Comparison of ENCODE assay signal across 19 cellular contexts in genomic region chr18:12907258-12907925, GRCh38. TPM values are rescaled to one million over a fixed set of nuclear protein-coding genes. Genes with fewer than 3 reads are reported as not detected.
DNase-seq lines count a peak whose midpoint lies in the region; ATAC-seq and TF ChIP-seq lines count a peak whose summit lies in the region.
"Had no signal": no experiment of that assay in that cellular context is flagged by ENCODE, and none has a peak within 500 bp of the region (broad histone marks: within the 10 kb centered on the region; RNA-seq: fewer than 3 reads in every experiment).

No MANE protein-coding gene starts in this region.

- H3K27me3 ChIP-seq in right cardiac atrium (ENCODE audit: control insufficient read depth, insufficient read depth) (no peaks in the 10 kb centered on the region), ovary (no peaks in the 10 kb centered on the region)

- H3K36me3 ChIP-seq in ovary = no peaks in the 10 kb centered on the region
- H3K36me3 ChIP-seq: sigmoid colon, tibial nerve had no signal

- WGBS in right cardiac atrium = 33% methylated on average over 8 of the region's 8 CpGs
- 7 to 20% (median 9%) methylated on average over 8 of the region's 8 CpGs for WGBS in ovary, 3 donors

- H3K4me3 ChIP-seq in right cardiac atrium (ENCODE audit: low read length) (no peak overlapping the region), ovary (no peak overlapping the region)
- H3K4me3 ChIP-seq: dorsolateral prefrontal cortex, sigmoid colon, tibial nerve had no signal

- no peaks in the 10 kb centered on the region for H3K9me3 Mint-ChIP-seq in HFFc6
- H3K9me3 Mint-ChIP-seq: natural killer cell treated with Interleukin-12 subunit alpha and Interleukin-12 subunit beta and Interleukin-15 and Interleukin-18, amount 100 ng/mL, for 72 hours had no signal

- intact Hi-C loops in right cardiac atrium (cut with DNase I) = no loop called here
- intact Hi-C loops in ovary (cut with DNase I) = no loop called here
- intact Hi-C loops in posterior vena cava (cut with DNase I) = no loop called here

- no peak for TF ChIP-seq POLR2A in ovary (IDR thresholded peaks at IDR 0.05)

- H3K27me3 Mint-ChIP-seq in HFFc6 (ENCODE audit: insufficient read depth) = peaks cover 13% of the 10 kb centered on the region; the same call in 1 of the 2 replicates

- peaks cover 20% of the 10 kb centered on the region for H3K4me1 Mint-ChIP-seq in HFFc6 (ENCODE audit: low read depth)

- H3K4me1 ChIP-seq in right cardiac atrium (ENCODE audit: control insufficient read depth, insufficient read depth, low read length) = peaks cover 2% of the 10 kb centered on the region
- H3K4me1 ChIP-seq in ovary (ENCODE audit: insufficient read depth) = peaks cover 12% of the 10 kb centered on the region
- H3K4me1 ChIP-seq: foreskin keratinocyte had no signal

- H3K27ac ChIP-seq in right cardiac atrium (ENCODE audit: low read length) = peak overlapping the region; percentile 25
- peak overlapping the region; percentile 31 to 85 for H3K27ac ChIP-seq in ovary
- H3K27ac ChIP-seq: dorsolateral prefrontal cortex, foreskin keratinocyte, tibial nerve had no signal

- TF ChIP-seq EP300 in ovary (IDR thresholded peaks at IDR 0.05) = no peak

- peak overlapping the region; percentile 73 for H3K4me3 Mint-ChIP-seq in HFFc6
- H3K4me3 Mint-ChIP-seq: natural killer cell treated with Interleukin-12 subunit alpha and Interleukin-12 subunit beta and Interleukin-15 and Interleukin-18, amount 100 ng/mL, for 72 hours had no signal

- no peak overlapping the region for H3K27ac Mint-ChIP-seq in HFFc6

- ATAC-seq in right cardiac atrium = peak; percentile 13 to 57
- ATAC-seq in HG03521 (IDR thresholded peaks at IDR 0.05; ENCODE audit: unreplicated experiment) = no peak
- no peak for ATAC-seq in HG03457 (IDR thresholded peaks at IDR 0.05; ENCODE audit: unreplicated experiment)
- ATAC-seq: foreskin keratinocyte; HCT116; natural killer cell treated with Interleukin-12 subunit alpha and Interleukin-12 subunit beta and Interleukin-15 and Interleukin-18, amount 100 ng/mL, for 72 hours had no signal

- no peaks in the 10 kb centered on the region for H3K9me3 ChIP-seq in right cardiac atrium (ENCODE audit: control insufficient read depth, low read length)
- no peaks in the 10 kb centered on the region for H3K9me3 ChIP-seq in ovary
- H3K9me3 ChIP-seq: sigmoid colon, tibial nerve had no signal

- no peaks in the 10 kb centered on the region for H3K36me3 Mint-ChIP-seq in HFFc6 (ENCODE audit: low read depth)

- TF ChIP-seq CTCF in HFFc6 (IDR thresholded peaks at IDR 0.05) (no peak), ovary (IDR thresholded peaks at IDR 0.05) (no peak)

- DNase-seq in HFFc6 = peak; percentile 8
- DNase-seq in brain pericyte (ENCODE audit: low read depth, low spot score) = peak; percentile 66
- DNase-seq in right cardiac atrium = no peak
- peak in 2 of 5 donors; percentile 35 for DNase-seq in ovary
- no peak for DNase-seq in inferior parietal cortex (ENCODE audit: extremely low spot score)
- DNase-seq in posterior vena cava (ENCODE audit: low spot score) = no peak
- DNase-seq: activated effector memory CD4-positive, alpha-beta T cell treated with Interleukin-2 at 50 U/mL for 16 hours; dorsolateral prefrontal cortex; foreskin keratinocyte; NCI-H187; NCI-H446; sigmoid colon; stimulated activated CD4-positive, alpha-beta T cell treated with anti-CD3 and anti-CD28 coated beads, Interleukin-4, amount 100 ng/mL, for 24 hours; stimulated activated CD8-positive, alpha-beta memory T cell treated with anti-CD3 and anti-CD28 coated beads, Interleukin-4, amount 100 ng/mL, for 48 hours had no signal

RNA-seq across cellular contexts. Expression of gene PTPN2, which starts 23.4 kb away (rescaled TPM):
- 10 to 100 TPM; 21.1 to 24.4 (median 23.2) TPM for total RNA-seq in HFFc6 (2021; fragmentation: NEBNext Ultra II Directional; extraction: Animal tissue kit (Norgen Biotek cat#: 25700))
- 10 to 100 TPM; 15.3 to 16.5 (median 15.5) TPM for total RNA-seq in right cardiac atrium
- 12.3 TPM for polyA plus RNA-seq in right cardiac atrium
- total RNA-seq in ovary = 10 to 100 TPM; 29.4 to 47.3 (median 36.0) TPM
- polyA plus RNA-seq in ovary = 10 to 100 TPM; 42.3 to 48.1 TPM
- 10 to 100 TPM; 29.2 to 36.8 TPM for total RNA-seq in posterior vena cava

RNA-seq across cellular contexts. Expression of gene SEH1L, which starts 40.4 kb away (rescaled TPM):
- total RNA-seq in HFFc6 (2021; fragmentation: NEBNext Ultra II Directional; extraction: Animal tissue kit (Norgen Biotek cat#: 25700)) = 10 to 100 TPM; 54.8 to 61.8 (median 58.0) TPM
- total RNA-seq in right cardiac atrium (10 to 100 TPM; 16.1 to 25.0 (median 18.5) TPM), ovary (10 to 100 TPM; 17.3 to 56.1 (median 37.9) TPM), posterior vena cava (10 to 100 TPM; 31.7 to 38.6 TPM)
- polyA plus RNA-seq in right cardiac atrium (11.6 TPM), ovary (10 to 100 TPM; 12.3 to 21.3 TPM)

Comparison
In these comparisons a context has a peak if more than half of its experiments do, and no peak if none do; other contexts are left out.
1. DNase-seq: peak in HFFc6 (single experiment) and brain pericyte (single experiment); none in right cardiac atrium (0 of 3), inferior parietal cortex (single experiment) and posterior vena cava (single experiment).
2. ATAC-seq: peak in right cardiac atrium (2 of 2); none in HG03521 (single experiment) and HG03457 (single experiment).